In the genomic region with DNA sequence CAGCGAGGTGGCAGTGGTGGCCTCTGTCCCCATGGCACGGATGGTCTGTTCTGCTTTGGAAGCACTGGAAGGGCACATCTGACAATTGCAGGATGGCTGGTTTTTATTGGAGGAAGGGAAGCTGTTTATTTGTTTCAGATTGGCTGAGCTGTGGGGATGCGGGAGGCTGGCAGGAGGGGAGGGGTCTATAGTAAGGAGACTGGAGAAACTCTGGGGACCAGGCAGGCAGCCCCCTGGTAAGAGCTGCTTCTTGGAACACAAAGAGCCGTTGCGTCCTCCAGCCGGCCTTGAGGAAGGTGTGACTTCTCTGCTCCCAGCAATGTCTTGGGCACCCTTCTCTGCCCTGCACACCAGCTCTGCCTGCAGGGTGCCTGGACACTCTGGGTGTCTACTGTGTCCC, we compare ENCODE assay signal across 7 cellular contexts.
A peak's percentile ranks its signal among the peaks of the same experiment; 100 is the strongest.
DNase-seq lines count a peak whose midpoint lies in the region; ATAC-seq and TF ChIP-seq lines count a peak whose summit lies in the region.
"Not testable (repeated sequence)": the region's sequence is repeated elsewhere in the genome, so short reads cannot be mapped to it uniquely, and the experiment has no call there.

No MANE protein-coding gene starts in this region.

- CTCF ChIA-PET in activated naive CD4-positive, alpha-beta T cell treated with anti-CD3 and anti-CD28 coated beads for 36 hours (lab: Charles Lee) = not testable (repeated sequence)

- H3K4me3 ChIP-seq in right lobe of liver, spleen, upper lobe of right lung: not testable (repeated sequence)

- H3K36me3 Mint-ChIP-seq in activated naive CD4-positive, alpha-beta T cell treated with anti-CD3 and anti-CD28 coated beads for 36 hours (ENCODE audit: low read depth) = not testable (repeated sequence)

- intact Hi-C loops in activated naive CD4-positive, alpha-beta T cell treated with anti-CD3 and anti-CD28 coated beads for 36 hours (cut with micrococcal nuclease); cardiac septum (cut with DNase I); right lobe of liver (cut with DNase I); posterior vena cava (cut with DNase I); spleen (cut with DNase I; ENCODE audit: low total_unique reads); upper lobe of right lung (cut with DNase I): not testable (repeated sequence)

- not testable (repeated sequence) for H3K27me3 Mint-ChIP-seq in activated naive CD4-positive, alpha-beta T cell treated with anti-CD3 and anti-CD28 coated beads for 36 hours (ENCODE audit: low read depth)

- not testable (repeated sequence) for H3K4me1 ChIP-seq in right lobe of liver, spleen, upper lobe of right lung

- H3K27ac ChIP-seq in right lobe of liver, spleen, upper lobe of right lung: not testable (repeated sequence)

- H3K9me3 Mint-ChIP-seq in activated naive CD4-positive, alpha-beta T cell treated with anti-CD3 and anti-CD28 coated beads for 36 hours = not testable (repeated sequence)

- not testable (repeated sequence) for H3K27me3 ChIP-seq in right lobe of liver; spleen (replicated peaks in 1 of 7); upper lobe of right lung

- peak; percentile 3 for DNase-seq in activated naive CD4-positive, alpha-beta T cell treated with anti-CD3 and anti-CD28 coated beads for 36 hours
- DNase-seq in cardiac septum (ENCODE audit: low spot score) = peak; percentile 15
- peak in 2 of 3 donors; percentile 23 to 25 for DNase-seq in right lobe of liver
- DNase-seq in posterior vena cava (ENCODE audit: low spot score) = peak; percentile 72
- DNase-seq in spleen = peak; percentile 37
- not testable (repeated sequence) for DNase-seq in upper lobe of right lung

- ATAC-seq in SK-N-SH treated with all-trans-retinoic acid at 6 μM for 48 hours = peak; percentile 17; the same call in 2 of the 3 replicates
- peak in 2 of 4 donors; percentile 44 for ATAC-seq in right lobe of liver
- ATAC-seq in upper lobe of right lung = peak; percentile 33

- not testable (repeated sequence) for TF ChIP-seq CTCF in right lobe of liver (IDR thresholded peaks at IDR 0.05); spleen (IDR thresholded peaks at IDR 0.05 in 8 of 11, conservative IDR thresholded peaks at IDR 0.05 in 3 of 11); upper lobe of right lung (IDR thresholded peaks at IDR 0.05)

- not testable (repeated sequence) for H3K4me1 Mint-ChIP-seq in activated naive CD4-positive, alpha-beta T cell treated with anti-CD3 and anti-CD28 coated beads for 36 hours (ENCODE audit: low read depth)

- not testable (repeated sequence) for TF ChIP-seq POLR2A in right lobe of liver (IDR thresholded peaks at IDR 0.05); spleen (IDR thresholded peaks at IDR 0.05)

- not testable (repeated sequence) for H3K4me3 Mint-ChIP-seq in activated naive CD4-positive, alpha-beta T cell treated with anti-CD3 and anti-CD28 coated beads for 36 hours

- not testable (repeated sequence) for H3K9me3 ChIP-seq in right lobe of liver, spleen, upper lobe of right lung

- H3K27ac Mint-ChIP-seq in activated naive CD4-positive, alpha-beta T cell treated with anti-CD3 and anti-CD28 coated beads for 36 hours = not testable (repeated sequence)

- 88% methylated on average over 2 of the region's 6 CpGs for WGBS in right lobe of liver (ENCODE audit: insufficient coverage, low coverage, low lambda C conversion rate, missing lambda C conversion rate)
- 78 to 94% (median 90%) methylated on average over 3 to 6 of the region's 6 CpGs for WGBS in spleen, 5 donors

- not testable (repeated sequence) for H3K36me3 ChIP-seq in right lobe of liver, spleen, upper lobe of right lung
